In the genomic region with DNA sequence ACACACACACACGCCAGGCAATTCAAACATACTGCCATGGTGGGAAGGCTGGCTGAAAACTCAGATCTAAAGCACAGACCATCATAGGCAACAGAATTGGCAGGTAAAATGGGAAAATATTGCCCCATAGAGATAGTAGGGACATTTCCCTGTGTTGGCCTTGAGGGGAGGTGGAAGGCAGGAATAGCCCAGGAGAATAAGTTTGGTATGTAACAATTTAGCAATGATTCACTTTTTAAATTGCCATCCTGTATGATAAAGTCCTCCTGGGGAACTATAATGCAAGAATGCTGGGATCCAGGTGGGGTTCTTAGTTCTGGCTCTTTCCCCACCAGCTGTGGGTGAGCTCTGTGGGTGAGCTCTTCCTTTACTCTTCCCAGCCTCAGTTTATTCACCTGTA, we compare ENCODE assay signal across 19 cellular contexts. TPM values are rescaled to one million over a fixed set of nuclear protein-coding genes. Genes with fewer than 3 reads are reported as not detected.
DNase-seq lines count a peak whose midpoint lies in the region; ATAC-seq, FAIRE-seq and TF ChIP-seq lines count a peak whose summit lies in the region.
"Had no signal": no experiment of that assay in that cellular context is flagged by ENCODE, and none has a peak within 500 bp of the region (broad histone marks: within the 10 kb centered on the region; RNA-seq: fewer than 3 reads in every experiment).

No MANE protein-coding gene starts in this region.

- DNase-seq in GM12892 (ENCODE audit: insufficient read length): no peak
- DNase-seq in HTR-8/SVneo (ENCODE audit: insufficient read length, low spot score): no peak
- DNase-seq in H1 (ENCODE audit: low read depth in 1 of 2, low spot score in 2 of 2): no peak
- DNase-seq in left colon: no peak
- no peak for DNase-seq in NCI-H2029 treated with DMSO at 0.1 percent for 48 hours (lab: John Stamatoyannopoulos, UW)
- no peak for DNase-seq in Caco-2
- DNase-seq: BE2C; CD4-positive, alpha-beta memory T cell; DMS153; DMS79 treated with DMSO at 0.1 percent for 48 hours; EL; GM23248; H7; IMR-90 had no signal

- H2BK120ac ChIP-seq in H1 (replicated peaks; ENCODE audit: low read depth, low read length): no peak overlapping the region

- H3K79me1 ChIP-seq in H1 (ENCODE audit: low read depth, low read length): no peaks in the 10 kb centered on the region

- BruUV-seq in Caco-2 (replicated peaks; lab: Mats Ljungman, UMichigan): no TSS peak

- no peak overlapping the region for H2BK20ac ChIP-seq in H1 (ENCODE audit: low read length)

- no peak overlapping the region for H4K5ac ChIP-seq in H1 (ENCODE audit: insufficient read length, low read depth, low read length)

- H3K36me3 Mint-ChIP-seq in Caco-2 (ENCODE audit: insufficient read depth, unreplicated experiment): no peaks in the 10 kb centered on the region
- H3K36me3 Mint-ChIP-seq: CD4-positive, alpha-beta memory T cell had no signal

- FAIRE-seq in GM12892 (lab: Jason Lieb, UNC) (peak; percentile 66), HTR-8/SVneo (lab: Jason Lieb, UNC) (peak; percentile 13), H1 (lab: Jason Lieb, UNC) (no peak)
- FAIRE-seq: A204.1, G401.6 had no signal

- TF ChIP-seq RAD21 in H1 (IDR thresholded peaks at IDR 0.05 in 1 of 2, conservative IDR thresholded peaks at IDR 0.05 in 1 of 2; ENCODE audit: low read depth in 2 of 2, low read length in 2 of 2): no peak

- no peak overlapping the region for H3K23ac ChIP-seq in H1 (ENCODE audit: insufficient read length)

- no peaks in the 10 kb centered on the region for H3K36me3 ChIP-seq in H1 (ENCODE audit: control insufficient read depth in 2 of 4, insufficient read depth in 4 of 4, low read length in 3 of 4)
- H3K36me3 ChIP-seq in Caco-2 (ENCODE audit: control insufficient read depth, insufficient read depth, low read length): no peaks in the 10 kb centered on the region
- H3K36me3 ChIP-seq: BE2C had no signal

- H3K4me3 Mint-ChIP-seq in Caco-2 (ENCODE audit: unreplicated experiment): no peak overlapping the region
- H3K4me3 Mint-ChIP-seq: CD4-positive, alpha-beta memory T cell had no signal

- H3K79me2 ChIP-seq in H1 (ENCODE audit: control insufficient read depth in 1 of 2, insufficient read depth in 2 of 2, low read length in 2 of 2): no peaks in the 10 kb centered on the region

- no peak overlapping the region for H3K4me3 ChIP-seq in H1 (ENCODE audit: extremely low read depth in 1 of 4, insufficient read depth in 2 of 4, low read depth in 3 of 4, low read length in 4 of 4)
- no peak overlapping the region for H3K4me3 ChIP-seq in Caco-2 (ENCODE audit: low read depth, low read length)
- H3K4me3 ChIP-seq: GM23248 had no signal

- no peak overlapping the region for H3K56ac ChIP-seq in H1 (replicated peaks; ENCODE audit: insufficient read length, low read depth, low read length)

- no peak overlapping the region for H3K27ac Mint-ChIP-seq in Caco-2 (ENCODE audit: unreplicated experiment)
- H3K27ac Mint-ChIP-seq: CD4-positive, alpha-beta memory T cell had no signal

- no peak for TF ChIP-seq CTCF in H1 (IDR thresholded peaks at IDR 0.05; ENCODE audit: control extremely low read depth in 1 of 3, insufficient read depth in 1 of 3, low read depth in 1 of 3, low read length in 3 of 3)
- no peak for TF ChIP-seq CTCF in Caco-2 (IDR thresholded peaks at IDR 0.05; ENCODE audit: insufficient read depth in 1 of 2, low read depth in 1 of 2, low read length in 1 of 2, severe bottlenecking in 1 of 2, unreplicated experiment in 1 of 2)

- POLR2A ChIA-PET in H1 (lab: Charles Lee; ENCODE audit: partially characterized antibody): no interaction called here
- POLR2A ChIA-PET in Caco-2 (lab: Charles Lee): no interaction called here

- H3K27me3 Mint-ChIP-seq in Caco-2 (ENCODE audit: insufficient read depth, unreplicated experiment): no peaks in the 10 kb centered on the region
- H3K27me3 Mint-ChIP-seq: CD4-positive, alpha-beta memory T cell had no signal

- H3K4me1 ChIP-seq in H1 (replicated peaks in 1 of 4; ENCODE audit: control insufficient read depth in 3 of 4, insufficient read depth in 4 of 4, low read length in 3 of 4) (peaks cover 0 to 6% (median 1%) of the 10 kb centered on the region in 4 experiments; a peak in 2 of 7 replicates), Caco-2 (0 out of 2 replicates have a peak, but pooled peaks cover 12% of the 10 kb centered on the region)
- H3K4me1 ChIP-seq: BE2C had no signal

- 88% methylated on average over 1 of the region's 1 CpG; no CpG with 5 or more reads in 1 of the 2 experiments for WGBS in H1 (ENCODE audit: extremely low coverage in 1 of 2, insufficient coverage in 1 of 2, insufficient read length in 1 of 2, insufficient replicate concordance in 2 of 2, low coverage in 1 of 2, low lambda C conversion rate in 2 of 2, missing lambda C conversion rate in 1 of 2), 2 experiments

- H3K9ac ChIP-seq in H1 (replicated peaks in 1 of 4; ENCODE audit: extremely low read depth in 1 of 4, low read depth in 3 of 4, low read length in 3 of 4): 0 out of 7 replicates have a peak overlapping the region, but pooled peaks of 1 of the 4 experiments have one; percentile 13
- H3K9ac ChIP-seq: GM23248 had no signal

- H2AFZ ChIP-seq in H1 (ENCODE audit: low read length): no peak overlapping the region
- H2AFZ ChIP-seq: GM23248 had no signal

- no peak overlapping the region for H2BK12ac ChIP-seq in H1 (ENCODE audit: low read depth, low read length)

- no peaks in the 10 kb centered on the region for H3K27me3 ChIP-seq in H1 (replicated peaks in 1 of 4; ENCODE audit: control insufficient read depth in 3 of 4, extremely low read depth in 1 of 4, insufficient read depth in 3 of 4, low read length in 3 of 4)
- no peaks in the 10 kb centered on the region for H3K27me3 ChIP-seq in Caco-2 (replicated peaks; ENCODE audit: control insufficient read depth, insufficient read depth, low read length)
- H3K27me3 ChIP-seq: BE2C had no signal

- H3K23me2 ChIP-seq in H1 (ENCODE audit: low read depth, low read length): no peaks in the 10 kb centered on the region

- no peaks in the 10 kb centered on the region for H3K4me1 Mint-ChIP-seq in Caco-2 (ENCODE audit: low read depth, unreplicated experiment)
- H3K4me1 Mint-ChIP-seq: CD4-positive, alpha-beta memory T cell had no signal

- no peak overlapping the region for H3K4ac ChIP-seq in H1 (replicated peaks; ENCODE audit: insufficient read length, low read depth, low read length)

- H2AK5ac ChIP-seq in H1 (ENCODE audit: low read depth, low read length): no peak overlapping the region

- H3K4me2 ChIP-seq in H1 (ENCODE audit: insufficient read depth in 1 of 2, low read depth in 2 of 2, low read length in 2 of 2): no peak overlapping the region

- intact Hi-C loops in left colon (cut with DNase I, micrococcal nuclease) (no loop called here), Caco-2 (cut with micrococcal nuclease; ENCODE audit: unreplicated experiment) (no loop called here)

- H4K91ac ChIP-seq in H1 (replicated peaks; ENCODE audit: insufficient read length, low read length): peak overlapping the region; percentile 25

- no peaks in the 10 kb centered on the region for H3K9me3 Mint-ChIP-seq in Caco-2 (ENCODE audit: unreplicated experiment)

- no peaks in the 10 kb centered on the region for H4K20me1 ChIP-seq in H1 (replicated peaks in 1 of 2; ENCODE audit: control insufficient read depth in 1 of 2, insufficient read depth in 2 of 2, low read length in 2 of 2)

- H2BK15ac ChIP-seq in H1 (ENCODE audit: low read length): no peak overlapping the region

- no peak overlapping the region for H4K8ac ChIP-seq in H1 (ENCODE audit: extremely low read depth, insufficient read depth, low read length)

- H3K9me3 ChIP-seq in H1 (ENCODE audit: insufficient read depth in 2 of 2, low read depth in 1 of 2, low read length in 1 of 2) (no peaks in the 10 kb centered on the region), Caco-2 (no peaks in the 10 kb centered on the region)
- H3K9me3 ChIP-seq: BE2C had no signal

- no peak overlapping the region for H2BK5ac ChIP-seq in H1 (ENCODE audit: low read depth, low read length)

- CTCF ChIA-PET in H1 (lab: Charles Lee; ENCODE audit: partially characterized antibody): no interaction called here
- CTCF ChIA-PET in Caco-2 (lab: Charles Lee): no interaction called here

- H3K14ac ChIP-seq in H1 (ENCODE audit: insufficient read length): no peak overlapping the region

- TF ChIP-seq POLR2A in GM12892 (IDR thresholded peaks at IDR 0.05; ENCODE audit: low read depth, low read length) (no peak), H1 (IDR thresholded peaks at IDR 0.05; ENCODE audit: control extremely low read depth in 1 of 2, low read depth in 2 of 2, low read length in 2 of 2) (no peak)

- H3K27ac ChIP-seq in H1 (ENCODE audit: low read depth, low read length): no peak overlapping the region
- H3K27ac ChIP-seq: C4-2B, GM23248 had no signal

- no peak for TF ChIP-seq EP300 in H1 (IDR thresholded peaks at IDR 0.05; ENCODE audit: borderline replicate concordance in 1 of 2, low read depth in 2 of 2, low read length in 2 of 2)

- peak; percentile 63 for ATAC-seq in left colon
- no peak for ATAC-seq in GM18867 (IDR thresholded peaks at IDR 0.05; ENCODE audit: unreplicated experiment)

- H3K18ac ChIP-seq in H1 (ENCODE audit: extremely low read depth, low read length): no peak overlapping the region; the same call in 1 of the 2 replicates

TF ChIP-seq in H1, 55 proteins besides CTCF, POLR2A, EP300 and RAD21 (continues in another document):
- TF ChIP-seq SP1 (IDR thresholded peaks at IDR 0.05; ENCODE audit: low read depth, low read length) (no peak), MAX (IDR thresholded peaks at IDR 0.05) (no peak), PHF8 (conservative IDR thresholded peaks at IDR 0.05; ENCODE audit: low read depth, low read length) (no peak), TCF12 (IDR thresholded peaks at IDR 0.05; ENCODE audit: low read depth, low read length) (no peak), SIX5 (IDR thresholded peaks at IDR 0.05; ENCODE audit: low read depth, low read length) (no peak), TBP (IDR thresholded peaks at IDR 0.05; ENCODE audit: low read depth, low read length) (no peak), SP4 (IDR thresholded peaks at IDR 0.05; ENCODE audit: low read length) (no peak), GABPA (IDR thresholded peaks at IDR 0.05; ENCODE audit: borderline replicate concordance, insufficient read depth, low read length) (no peak)

RNA-seq across cellular contexts. Expression of gene ATXN3L, which starts 51.0 kb away (rescaled TPM):
- polyA plus RNA-seq in GM12892 (2012; ENCODE audit: missing spikeins): 1.1 TPM
- not detected in 2 replicates for total RNA-seq in H1 (2021; fragmentation: NEBNext Ultra II Directional; extraction: Animal tissue kit (Norgen Biotek cat#: 25700))
- polyA plus RNA-seq in H1 (2011; rRNA removed): not detected in 2 replicates
- polyA plus RNA-seq in H1 (2011; cell fraction: cytosol; rRNA removed): not detected
- not detected for polyA plus RNA-seq in H1 (2011; cell fraction: nucleus; rRNA removed)
- polyA plus RNA-seq in H1 (2012, experiment 1 of 2): not detected in 4 replicates
- not detected for polyA plus RNA-seq in H1 (2012, experiment 2 of 2)
- polyA plus RNA-seq in H1 (2013, experiment 1 of 2): not detected
- polyA plus RNA-seq in H1 (2013, experiment 2 of 2): not detected
- not detected in 2 replicates for polyA minus RNA-seq in H1 (2011; rRNA and poly(A)+ RNA removed)
- not detected for polyA minus RNA-seq in H1 (2011; cell fraction: cytosol; rRNA and poly(A)+ RNA removed)
- polyA minus RNA-seq in H1 (2011; cell fraction: nucleus; rRNA and poly(A)+ RNA removed): not detected
- total RNA-seq in left colon: not detected
- not detected in 2 replicates for total RNA-seq in Caco-2 (2022)
- total RNA-seq: CD4-positive, alpha-beta memory T cell; GM23248; H7; IMR-90 had no signal
- polyA plus RNA-seq: AG04450; CD4-positive, alpha-beta memory T cell; GM23248; IMR-90 had no signal
